In the genomic region with DNA sequence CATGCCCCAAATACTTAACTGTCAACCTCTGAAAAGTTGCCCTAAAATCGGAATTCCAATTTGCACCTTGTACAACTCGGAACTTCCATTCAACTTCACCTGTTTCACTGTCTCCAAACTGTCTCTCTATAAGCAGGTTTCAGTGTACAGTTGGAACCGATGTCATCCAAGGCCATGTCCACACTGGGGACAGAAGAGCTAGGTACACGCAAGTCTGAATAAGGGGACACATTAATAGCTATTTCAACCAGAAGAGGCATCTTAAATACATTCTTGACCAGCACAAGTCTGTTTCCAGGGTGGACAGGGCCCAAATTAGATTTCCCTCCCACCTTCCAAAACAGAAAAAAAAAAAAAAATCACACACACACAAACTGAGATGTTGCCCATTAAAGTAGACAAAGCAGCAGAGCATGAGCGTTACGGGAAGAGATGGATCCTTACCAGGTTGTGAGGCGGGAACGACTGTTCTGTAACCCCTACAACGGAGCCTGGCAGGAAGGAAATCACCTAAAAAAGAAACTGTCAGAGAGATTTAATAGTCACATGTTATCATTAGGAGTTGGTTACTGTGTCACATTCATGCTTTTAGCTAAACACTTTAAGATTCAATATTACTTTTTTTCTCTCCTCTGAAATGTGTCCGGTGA, we compare ENCODE assay signal across 1 cellular context.
TF ChIP-seq lines count a peak whose summit lies in the region.

No MANE protein-coding gene starts in this region.

TF ChIP-seq in endothelial cell of umbilical vein, 7 proteins besides CTCF, POLR2A, EP300 and RAD21:
- TF ChIP-seq EZH2 (IDR thresholded peaks at IDR 0.05; ENCODE audit: borderline replicate concordance, low read depth, low read length, severe bottlenecking) (no peak), MYC (IDR thresholded peaks at IDR 0.05; ENCODE audit: low read depth, low read length) (no peak), POLR2AphosphoS5 (IDR thresholded peaks at IDR 0.05; ENCODE audit: insufficient read depth, low read depth, low read length) (no peak), FOS (IDR thresholded peaks at IDR 0.05; ENCODE audit: borderline replicate concordance, insufficient read depth, low read length) (no peak), GATA2 (IDR thresholded peaks at IDR 0.05; ENCODE audit: insufficient read depth, insufficient read length, low read depth, low read length) (no peak), JUN (IDR thresholded peaks at IDR 0.05; ENCODE audit: borderline replicate concordance, insufficient read depth, insufficient read length, low read depth) (no peak)
- TF ChIP-seq, protein P1, sequence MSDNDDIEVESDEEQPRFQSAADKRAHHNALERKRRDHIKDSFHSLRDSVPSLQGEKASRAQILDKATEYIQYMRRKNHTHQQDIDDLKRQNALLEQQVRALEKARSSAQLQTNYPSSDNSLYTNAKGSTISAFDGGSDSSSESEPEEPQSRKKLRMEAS (IDR thresholded peaks at IDR 0.05; ENCODE audit: insufficient read depth, insufficient read length): no peak
TF ChIP-seq in endothelial cell of umbilical vein: peak in this region for 0.
